11 cellular contexts compared by ENCODE assay signal in the genomic region with DNA sequence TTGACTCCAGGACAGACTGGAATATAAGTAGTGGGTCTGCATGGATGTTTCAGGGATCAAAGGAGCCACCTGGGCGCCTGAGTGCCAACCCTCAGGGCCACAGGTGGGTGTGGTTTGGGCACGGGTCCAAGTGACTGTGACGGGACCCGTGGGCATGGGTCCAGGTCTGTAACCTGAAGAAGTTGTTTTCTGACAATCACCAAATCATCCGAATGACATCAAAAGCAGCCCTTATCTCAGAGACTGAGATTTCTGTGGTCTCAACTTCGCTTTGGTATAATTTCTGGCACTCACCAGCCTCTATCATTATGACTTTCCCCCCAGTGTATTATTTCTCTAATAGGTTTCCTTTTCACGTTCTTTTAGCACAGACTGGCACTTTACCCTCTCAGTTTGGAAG. TPM values are rescaled to one million over a fixed set of nuclear protein-coding genes. Genes with fewer than 3 reads are reported as not detected.
DNase-seq lines count a peak whose midpoint lies in the region; FAIRE-seq and TF ChIP-seq lines count a peak whose summit lies in the region.
"Had no signal": no experiment of that assay in that cellular context is flagged by ENCODE, and none has a peak within 500 bp of the region (broad histone marks: within the 10 kb centered on the region; RNA-seq: fewer than 3 reads in every experiment).

No MANE protein-coding gene starts in this region.

- no peaks in the 10 kb centered on the region for H3K27me3 ChIP-seq in small intestine (ENCODE audit: control insufficient read depth in 2 of 2, insufficient read depth in 2 of 2, low read length in 2 of 2)

- H3K4me1 ChIP-seq in small intestine (ENCODE audit: control insufficient read depth in 2 of 2, insufficient read depth in 1 of 2, low read depth in 1 of 2, low read length in 1 of 2) = no peaks in the 10 kb centered on the region

- H3K4me3 ChIP-seq in small intestine (ENCODE audit: low read depth in 1 of 2, low read length in 2 of 2) = no peak overlapping the region

- H3K27ac ChIP-seq in caudate nucleus (ENCODE audit: low read depth, low read length) (peak overlapping the region; percentile 92), small intestine (ENCODE audit: low read depth in 1 of 2, low read length in 1 of 2) (no peak overlapping the region)
- H3K27ac ChIP-seq: parathyroid adenoma had no signal

- WGBS in small intestine, 3 donors = 22 to 43% (median 29%) methylated on average over 7 of the region's 7 CpGs

- FAIRE-seq in small intestine (lab: Jason Lieb, UNC) = no peak
- FAIRE-seq in H54 (lab: Jason Lieb, UNC) = no peak
- FAIRE-seq: A204.1 had no signal

- TF ChIP-seq POLR2A in H54 (IDR thresholded peaks at IDR 0.05; ENCODE audit: low read depth, low read length) = no peak

- peak; percentile 23 for DNase-seq in DMS53 (lab: John Stamatoyannopoulos, UW)
- DNase-seq in DMS53 treated with DMSO at 0.1 percent for 48 hours (lab: John Stamatoyannopoulos, UW; ENCODE audit: unreplicated experiment) = no peak
- DNase-seq in NCI-H2171 treated with DMSO at 0.1 percent for 48 hours (lab: John Stamatoyannopoulos, UW) = peak; percentile 86
- peak in 1 of 61 donors; percentile 14 for DNase-seq in caudate nucleus (lab: John Stamatoyannopoulos, UW)
- DNase-seq in small intestine = peak; percentile 32
- DNase-seq in H54 (ENCODE audit: insufficient read length, low spot score) = no peak
- DNase-seq in Ammon's horn (ENCODE audit: low spot score) = no peak
- no peak for DNase-seq in NCI-H187 treated with DMSO at 0.1 percent for 48 hours (lab: John Stamatoyannopoulos, UW)

- H3K9me3 ChIP-seq in small intestine (ENCODE audit: control insufficient read depth, low read depth) = no peaks in the 10 kb centered on the region

- H3K36me3 ChIP-seq in small intestine (ENCODE audit: control insufficient read depth in 2 of 2, insufficient read depth in 2 of 2, low read length in 2 of 2) = peaks cover 20 to 29% of the 10 kb centered on the region in 2 donors

RNA-seq across cellular contexts. Expression of gene RLBP1, which starts 24.4 kb away (rescaled TPM):
- under 1 TPM in 1 of 3 donors, not detected in 2; 0.60 TPM for polyA plus RNA-seq in small intestine
- polyA plus RNA-seq: urinary bladder had no signal

RNA-seq across cellular contexts. Expression of gene FANCI, which starts 46.8 kb away (rescaled TPM):
- 10 to 100 TPM in 1 of 3 donors, 1 to 10 TPM in 2; 1.6 to 14.0 (median 1.8) TPM for polyA plus RNA-seq in small intestine

Comparison
In these comparisons a context has a peak if more than half of its experiments do, and no peak if none do; other contexts are left out.
1. DNase-seq: peak in DMS53 (single experiment), NCI-H2171 treated with DMSO at 0.1 percent for 48 hours (single experiment) and small intestine (single experiment); none in DMS53 treated with DMSO at 0.1 percent for 48 hours (single experiment), H54 (single experiment), Ammon's horn (single experiment) and NCI-H187 treated with DMSO at 0.1 percent for 48 hours (single experiment).